In the genomic region with DNA sequence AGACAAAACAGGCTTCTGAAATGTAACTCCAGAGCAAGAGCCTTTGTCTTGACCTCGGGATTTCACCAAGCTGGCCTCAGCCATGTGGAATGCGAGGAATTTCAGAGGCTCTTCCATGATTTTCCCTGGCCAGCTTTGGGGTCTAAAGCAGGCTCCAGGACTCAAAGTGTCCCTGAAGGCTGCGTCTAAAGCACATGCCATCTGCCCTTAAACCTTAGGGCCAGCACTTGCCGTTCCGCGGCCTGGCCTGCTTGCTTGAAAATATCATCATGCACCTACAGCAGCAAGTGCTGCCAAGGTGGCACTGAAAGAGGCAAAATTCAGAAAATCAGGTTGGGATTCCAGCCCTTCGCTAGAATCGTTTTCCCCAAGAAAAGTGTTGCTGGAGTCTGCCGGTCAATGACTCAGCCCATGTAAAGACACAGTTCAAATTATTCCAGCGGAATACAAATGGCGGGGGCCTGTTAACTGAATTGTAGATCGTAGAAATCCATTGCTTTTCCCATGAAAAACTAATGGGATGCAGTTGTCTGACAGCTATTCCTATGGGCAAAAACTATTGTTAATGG, we compare ENCODE assay signal across 9 cellular contexts.
DNase-seq lines count a peak whose midpoint lies in the region; ATAC-seq lines count a peak whose summit lies in the region.
"Had no signal": no experiment of that assay in that cellular context is flagged by ENCODE, and none has a peak within 500 bp of the region (broad histone marks: within the 10 kb centered on the region; RNA-seq: fewer than 3 reads in every experiment).

No MANE protein-coding gene starts in this region.

- peaks cover 1% of the 10 kb centered on the region; the same call in 1 of the 2 replicates for H3K4me1 ChIP-seq in iPS DF 6.9 (ENCODE audit: control insufficient read depth, insufficient read depth, low read length)

- no peak overlapping the region for H3K27ac ChIP-seq in iPS DF 6.9 (ENCODE audit: low read length)

- WGBS in iPS DF 6.9 (ENCODE audit: insufficient coverage, insufficient read length): no CpG with 5 or more reads among the region's 12 CpGs

- no peaks in the 10 kb centered on the region for H3K9me3 ChIP-seq in iPS DF 6.9 (ENCODE audit: control insufficient read depth, insufficient read depth, low read length)

- H3K27me3 ChIP-seq in iPS DF 6.9 (ENCODE audit: control insufficient read depth, insufficient read depth, low read length): no peaks in the 10 kb centered on the region

- ATAC-seq in GM21723 (IDR thresholded peaks at IDR 0.05; ENCODE audit: unreplicated experiment): no peak

- no peaks in the 10 kb centered on the region for H3K36me3 ChIP-seq in iPS DF 6.9 (ENCODE audit: control insufficient read depth, insufficient read depth, low read length)

- H3K4me3 ChIP-seq in iPS DF 6.9 (ENCODE audit: low read length): no peak overlapping the region

- DNase-seq in HK-2 (ENCODE audit: unreplicated experiment): peak; percentile 26
- DNase-seq in cerebellum (ENCODE audit: low spot score): peak; percentile 32
- peak; percentile 79 for DNase-seq in iPS DF 6.9 (ENCODE audit: low read depth, low spot score)
- peak; percentile 23 for DNase-seq in smooth muscle cell of the brain vasculature (ENCODE audit: low read depth, low spot score)
- no peak for DNase-seq in GM19240 (ENCODE audit: insufficient read length, low spot score)
- DNase-seq in NCI-H1417 (lab: John Stamatoyannopoulos, UW): no peak
- no peak for DNase-seq in occipital lobe (lab: John Stamatoyannopoulos, UW)
- DNase-seq: naive B cell had no signal

Comparison
In these comparisons a context has a peak if more than half of its experiments do, and no peak if none do; other contexts are left out.
1. DNase-seq: peak in HK-2 (single experiment), cerebellum (single experiment), iPS DF 6.9 (single experiment) and smooth muscle cell of the brain vasculature (single experiment); none in GM19240 (single experiment), NCI-H1417 (0 of 3) and occipital lobe (single experiment).